In the genomic region with DNA sequence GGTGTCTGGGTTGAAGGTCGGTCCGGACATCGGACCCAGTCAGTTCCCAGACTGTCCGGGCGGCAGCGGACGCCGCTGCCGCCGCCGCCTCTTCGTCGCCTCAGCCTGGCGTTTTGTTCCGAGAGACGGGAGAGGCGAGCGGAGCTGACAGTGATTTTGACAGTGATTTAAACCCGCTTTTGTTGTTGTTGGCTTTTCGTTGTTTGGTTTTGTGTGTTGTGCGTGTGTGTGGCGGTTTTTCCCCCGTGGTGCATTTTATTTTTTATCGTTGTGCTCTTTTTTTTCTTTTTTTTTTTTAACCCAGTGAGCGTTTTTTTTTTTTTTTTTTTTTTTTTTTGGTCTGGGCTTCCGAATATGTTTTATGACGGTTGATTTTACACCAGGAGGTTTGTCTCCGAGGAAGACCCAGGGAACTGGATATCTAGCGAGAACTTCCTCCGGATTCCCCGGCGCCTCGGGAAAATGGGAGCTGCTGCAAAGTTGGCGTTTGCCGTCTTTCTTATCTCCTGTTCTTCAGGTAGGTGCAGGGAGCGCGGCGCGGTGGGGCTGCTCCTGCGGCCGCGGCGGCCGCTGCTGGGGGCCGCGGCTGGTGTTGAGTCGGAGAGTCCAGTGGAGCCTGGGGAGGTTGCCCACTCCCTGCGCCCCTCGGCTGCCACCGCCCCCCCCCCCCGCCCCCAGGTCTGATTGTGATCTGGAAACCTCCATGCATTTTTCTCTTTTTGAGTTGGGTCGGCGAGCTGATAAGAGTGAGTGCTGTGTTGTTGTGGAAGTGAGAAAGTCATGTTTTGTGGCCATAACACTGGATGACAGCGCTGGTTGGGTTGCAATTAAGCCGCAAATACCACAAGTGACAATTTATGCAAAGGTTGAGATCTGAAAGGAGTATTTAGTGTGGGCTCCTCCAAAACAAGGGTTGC, we compare ENCODE assay signal across 8 cellular contexts. TPM values are rescaled to one million over a fixed set of nuclear protein-coding genes. Genes with fewer than 3 reads are reported as not detected.
DNase-seq lines count a peak whose midpoint lies in the region; ATAC-seq and TF ChIP-seq lines count a peak whose summit lies in the region.

A gene (plus strand): TSS at position 339 of the 917 bp plus-strand sequence. CDS start 124 bp downstream, at position 463.

- peak within 1 kb of the TSS; percentile 88 for H2AFZ ChIP-seq in fibroblast of lung (ENCODE audit: low read length)

- H3K9me3 Mint-ChIP-seq in activated T-cell treated with anti-CD3 and anti-CD28 coated beads, Interleukin-2, amount 50 U/mL, for 24 hours, result no peaks in the 10 kb centered on the region
- peaks cover 0 to 1% (median 0%) of the 10 kb centered on the region in 7 donors for H3K9me3 Mint-ChIP-seq in naive B cell

- peaks cover 21% of the 10 kb centered on the region for H3K27me3 Mint-ChIP-seq in activated T-cell treated with anti-CD3 and anti-CD28 coated beads, Interleukin-2, amount 50 U/mL, for 24 hours
- peaks cover 20 to 40% (median 29%) of the 10 kb centered on the region in 3 donors for H3K27me3 Mint-ChIP-seq in naive B cell

- H3K36me3 ChIP-seq in fibroblast of lung (ENCODE audit: control insufficient read depth, insufficient read depth, low read length), result no peaks in the 10 kb centered on the region
- no peaks in the 10 kb centered on the region for H3K36me3 ChIP-seq in stomach smooth muscle (ENCODE audit: control insufficient read depth in 2 of 2, insufficient read depth in 2 of 2, low read length in 2 of 2)

- H3K4me2 ChIP-seq in fibroblast of lung (ENCODE audit: extremely low read depth, insufficient read depth, low read length), result peak within 1 kb of the TSS; percentile 95

- peaks cover 13% of the 10 kb centered on the region for H3K36me3 Mint-ChIP-seq in activated T-cell treated with anti-CD3 and anti-CD28 coated beads, Interleukin-2, amount 50 U/mL, for 24 hours (ENCODE audit: low read depth)
- H3K36me3 Mint-ChIP-seq in naive B cell, result no peaks in the 10 kb centered on the region

- ATAC-seq in GM18907 (IDR thresholded peaks at IDR 0.05; ENCODE audit: unreplicated experiment) (peak; percentile 67), HG03108 (IDR thresholded peaks at IDR 0.05; ENCODE audit: unreplicated experiment) (peak; percentile 35), naive B cell (ENCODE audit: low read depth in 2 of 2) (peak; percentile 34 to 35)

- H3K27ac ChIP-seq in fibroblast of lung (ENCODE audit: insufficient read depth, low read length) (peak within 1 kb of the TSS; percentile 87), stomach smooth muscle (ENCODE audit: low read length) (peak within 1 kb of the TSS; percentile 81)

- no peak for TF ChIP-seq CTCF in fibroblast of lung (conservative IDR thresholded peaks at IDR 0.05 in 1 of 2, IDR thresholded peaks at IDR 0.05 in 1 of 2; ENCODE audit: low read depth in 1 of 2, low read length in 2 of 2)

- H3K27ac Mint-ChIP-seq in activated T-cell treated with anti-CD3 and anti-CD28 coated beads, Interleukin-2, amount 50 U/mL, for 24 hours, result peak within 1 kb of the TSS; percentile 92
- H3K27ac Mint-ChIP-seq in naive B cell, result peak within 1 kb of the TSS; percentile 79 to 98 (median 94)

- H3K9ac ChIP-seq in fibroblast of lung (ENCODE audit: insufficient read depth, low read length) (peak within 1 kb of the TSS; percentile 84), stomach smooth muscle (ENCODE audit: low read length in 2 of 2) (peak within 1 kb of the TSS; percentile 83 to 85)

- H3K4me3 ChIP-seq in fibroblast of lung (replicated peaks in 1 of 4; ENCODE audit: control extremely low read depth in 1 of 4, insufficient read depth in 1 of 4, low read depth in 3 of 4, low read length in 4 of 4) (peak within 1 kb of the TSS; percentile 78 to 99 (median 84)), stomach smooth muscle (ENCODE audit: low read length in 2 of 2) (peak within 1 kb of the TSS; percentile 82 to 91)

- H3K4me1 ChIP-seq in fibroblast of lung (ENCODE audit: control insufficient read depth, extremely low read depth, insufficient read depth, low read length) (no peaks in the 10 kb centered on the region), stomach smooth muscle (ENCODE audit: control insufficient read depth, insufficient read depth, low read length) (peaks cover 4% of the 10 kb centered on the region)

- peak; percentile 23 for DNase-seq in AG20443 (ENCODE audit: low spot score)
- peak; percentile 65 for DNase-seq in NCI-H774 (lab: John Stamatoyannopoulos, UW)
- DNase-seq in activated T-cell treated with anti-CD3 and anti-CD28 coated beads, Interleukin-2, amount 50 U/mL, for 24 hours, result peak; percentile 64
- DNase-seq in fibroblast of lung (ENCODE audit: low read depth in 2 of 2), result peak; percentile 43 to 47
- peak; percentile 53 for DNase-seq in naive B cell

- peaks cover 32% of the 10 kb centered on the region for H3K79me2 ChIP-seq in fibroblast of lung (ENCODE audit: control insufficient read depth, insufficient read depth, low read length)

- H4K20me1 ChIP-seq in fibroblast of lung (ENCODE audit: control insufficient read depth, extremely low read depth, insufficient read depth, low read length), result no peaks in the 10 kb centered on the region

- H3K27me3 ChIP-seq in fibroblast of lung (ENCODE audit: control insufficient read depth, insufficient read depth, low read length), result no peaks in the 10 kb centered on the region
- H3K27me3 ChIP-seq in stomach smooth muscle (ENCODE audit: control insufficient read depth in 1 of 2, insufficient read depth in 2 of 2, low read length in 2 of 2), result no peaks in the 10 kb centered on the region

- H3K9me3 ChIP-seq in fibroblast of lung (ENCODE audit: control insufficient read depth, insufficient read depth, low read depth, low read length), result no peaks in the 10 kb centered on the region
- no peaks in the 10 kb centered on the region for H3K9me3 ChIP-seq in stomach smooth muscle (ENCODE audit: control insufficient read depth in 2 of 2, low read length in 2 of 2)

- peaks cover 46% of the 10 kb centered on the region for H3K4me1 Mint-ChIP-seq in activated T-cell treated with anti-CD3 and anti-CD28 coated beads, Interleukin-2, amount 50 U/mL, for 24 hours (ENCODE audit: low read depth)
- H3K4me1 Mint-ChIP-seq in naive B cell, result peaks cover 25 to 47% (median 26%) of the 10 kb centered on the region in 3 donors

- peak within 1 kb of the TSS; percentile 91 for H3K4me3 Mint-ChIP-seq in activated T-cell treated with anti-CD3 and anti-CD28 coated beads, Interleukin-2, amount 50 U/mL, for 24 hours
- H3K4me3 Mint-ChIP-seq in naive B cell, result peak within 1 kb of the TSS; percentile 92 to 97 (median 95)

RNA-seq across cellular contexts. Expression of the gene that starts here (rescaled TPM):
- 8.9 and 29.3 TPM in 2 replicates for total RNA-seq in fibroblast of lung
- polyA plus RNA-seq in fibroblast of lung (8.0 and 9.8 TPM in 2 replicates), naive B cell (ENCODE audit: low read depth in 6 of 6) (1 to 10 TPM in 5 of 6 donors, under 1 TPM in 1; 0.32 to 3.6 (median 1.7) TPM)
- 6.0 and 7.0 TPM in 2 replicates for polyA plus RNA-seq in fibroblast of lung (2012)
- 1.9 and 3.8 TPM in 2 replicates for polyA minus RNA-seq in fibroblast of lung (ENCODE audit: low replicate concordance)

Comparison
In these comparisons a context has a peak if more than half of its experiments do, and no peak if none do; other contexts are left out.
1. Peak in every context shown above with its lines: DNase-seq, ATAC-seq, H3K4me3 ChIP-seq and H3K27ac ChIP-seq.